Comparison of ENCODE assay signal across 8 cellular contexts in genomic region chr10:79068203-79068561, GRCh38. TPM values are rescaled to one million over a fixed set of nuclear protein-coding genes. Genes with fewer than 3 reads are reported as not detected.
DNase-seq lines count a peak whose midpoint lies in the region; ATAC-seq and TF ChIP-seq lines count a peak whose summit lies in the region.

No MANE protein-coding gene starts in this region.

- H3K36me3 Mint-ChIP-seq in neural crest cell (ENCODE audit: low read depth): no peaks in the 10 kb centered on the region

- H3K27me3 Mint-ChIP-seq in neural crest cell (ENCODE audit: low read depth): peaks cover 5% of the 10 kb centered on the region

- DNase-seq in SK-N-SH (no peak), neural crest cell (ENCODE audit: low read depth, low spot score) (no peak), NCI-H510A treated with DMSO at 0.1 percent for 48 hours (lab: John Stamatoyannopoulos, UW) (no peak), NCI-H510A (lab: John Stamatoyannopoulos, UW) (no peak)

- no peaks in the 10 kb centered on the region for H3K9me3 Mint-ChIP-seq in neural crest cell

- H3K27me3 ChIP-seq in SK-N-SH (ENCODE audit: insufficient read depth) (no peaks in the 10 kb centered on the region), duodenal mucosa (ENCODE audit: control insufficient read depth in 1 of 2, insufficient read depth in 2 of 2, low read length in 2 of 2) (no peaks in the 10 kb centered on the region)

- no peaks in the 10 kb centered on the region for H3K9me2 ChIP-seq in SK-N-SH

- 0% methylated on average over 1 of the region's 17 CpGs for WGBS in SK-N-SH (ENCODE audit: low lambda C conversion rate)

- H3K36me3 ChIP-seq in SK-N-SH (replicated peaks in 1 of 2; ENCODE audit: control insufficient read depth in 1 of 2, insufficient read depth in 2 of 2, low read length in 1 of 2) (no peaks in the 10 kb centered on the region), duodenal mucosa (ENCODE audit: control insufficient read depth in 1 of 2, insufficient read depth in 2 of 2, low read length in 2 of 2) (no peaks in the 10 kb centered on the region)

- POLR2A ChIA-PET in SK-N-SH (lab: Yijun Ruan, JAX): interaction anchor here (1.5 kb wide), 1 partner anchor 95 kb away, joined by 3 read pairs; no protein-coding TSS in a partner anchor

- TF ChIP-seq EP300 in SK-N-SH (IDR thresholded peaks at IDR 0.05; ENCODE audit: borderline replicate concordance in 1 of 2, low read depth in 1 of 2, low read length in 1 of 2): no peak

- peaks cover 29% of the 10 kb centered on the region for H4K20me1 ChIP-seq in SK-N-SH (ENCODE audit: insufficient read depth)

- TF ChIP-seq CTCF in SK-N-SH (IDR thresholded peaks at IDR 0.05) (peak; percentile 20; the same call in 1 of the 2 replicates), VCaP (conservative IDR thresholded peaks at IDR 0.05) (no peak), neural crest cell (conservative IDR thresholded peaks at IDR 0.05) (no peak)

- H2AFZ ChIP-seq in SK-N-SH (ENCODE audit: low read depth): peak overlapping the region; percentile 65

- H3K4me1 ChIP-seq in SK-N-SH (ENCODE audit: control insufficient read depth in 1 of 2, insufficient read depth in 2 of 2, low read depth in 1 of 2, low read length in 1 of 2) (peaks cover 9 to 37% of the 10 kb centered on the region in 2 experiments), duodenal mucosa (ENCODE audit: control insufficient read depth in 1 of 2, insufficient read depth in 2 of 2, low read length in 2 of 2) (peaks cover 30 to 54% of the 10 kb centered on the region in 2 donors)

- H3K9me3 ChIP-seq in SK-N-SH (no peaks in the 10 kb centered on the region), duodenal mucosa (ENCODE audit: control insufficient read depth in 1 of 2, low read length in 2 of 2) (no peaks in the 10 kb centered on the region)

- H3K9ac ChIP-seq in SK-N-SH (peak overlapping the region; percentile 58; the same call in 1 of the 2 replicates), duodenal mucosa (ENCODE audit: low read depth in 1 of 2, low read length in 2 of 2) (peak overlapping the region; percentile 19 to 32)

- H3K4me1 Mint-ChIP-seq in neural crest cell: peaks cover 47% of the 10 kb centered on the region

- peak overlapping the region; percentile 92 for H3K4me3 Mint-ChIP-seq in neural crest cell

- peak overlapping the region; percentile 89 for H3K4me2 ChIP-seq in SK-N-SH

- H3K79me2 ChIP-seq in SK-N-SH (ENCODE audit: insufficient read depth): peaks cover 43% of the 10 kb centered on the region

- H3K27ac Mint-ChIP-seq in neural crest cell (ENCODE audit: unreplicated experiment): no peak overlapping the region

- peak overlapping the region; percentile 93 to 99 for H3K4me3 ChIP-seq in SK-N-SH (ENCODE audit: low read depth in 2 of 2, low read length in 1 of 2)
- H3K4me3 ChIP-seq in duodenal mucosa (ENCODE audit: low read depth in 1 of 2, low read length in 2 of 2): peak overlapping the region; percentile 76 to 77

- peak overlapping the region; percentile 88 to 97 for H3K27ac ChIP-seq in SK-N-SH (ENCODE audit: low read depth in 2 of 2, low read length in 1 of 2)
- H3K27ac ChIP-seq in VCaP: peak overlapping the region; percentile 97
- no peak overlapping the region for H3K27ac ChIP-seq in duodenal mucosa (ENCODE audit: low read depth, low read length)

- ATAC-seq in SK-N-SH treated with all-trans-retinoic acid at 6 μM for 48 hours (no peak), HG03045 (IDR thresholded peaks at IDR 0.05; ENCODE audit: unreplicated experiment) (no peak)

- peaks cover 7% of the 10 kb centered on the region for H3F3A ChIP-seq in SK-N-SH (replicated peaks; ENCODE audit: insufficient read depth)

- CTCF ChIA-PET in SK-N-SH (lab: Yijun Ruan, JAX): interaction anchor here (0.7 to 14.5 kb wide), 12 partner anchors 10 to 1021 kb away, joined by 3 to 129 read pairs (median 7); no protein-coding TSS in a partner anchor

- TF ChIP-seq RAD21 in SK-N-SH (IDR thresholded peaks at IDR 0.05; ENCODE audit: low read length): no peak

TF ChIP-seq in SK-N-SH, 30 proteins besides CTCF, POLR2A, EP300 and RAD21 (continues in another document):
- TF ChIP-seq TCF12 (IDR thresholded peaks at IDR 0.05) (no peak), USF1 (IDR thresholded peaks at IDR 0.05; ENCODE audit: borderline replicate concordance, low read depth) (no peak), PBX3 (IDR thresholded peaks at IDR 0.05) (no peak), EZH2phosphoT487 (IDR thresholded peaks at IDR 0.05; ENCODE audit: borderline replicate concordance, low read depth) (no peak), SMC3 (IDR thresholded peaks at IDR 0.05; ENCODE audit: low read depth, low read length) (no peak), JUND (IDR thresholded peaks at IDR 0.05) (no peak), MEF2A (IDR thresholded peaks at IDR 0.05; ENCODE audit: borderline replicate concordance, low read depth) (no peak), YY1 (IDR thresholded peaks at IDR 0.05; ENCODE audit: low read depth) (no peak), POLR2AphosphoS5 (IDR thresholded peaks at IDR 0.05; ENCODE audit: low read depth, low read length) (no peak), GATA2 (CRISPR knock-in tag; IDR thresholded peaks at IDR 0.05) (no peak)

TF ChIP-seq in SK-N-SH treated with all-trans-retinoic acid at 6 μM for 48 hours, 23 proteins besides CTCF, POLR2A, EP300 and RAD21 (continues in another document):
- TF ChIP-seq CSRNP3 (CRISPR knock-in tag; IDR thresholded peaks at IDR 0.05): no peak
- TF ChIP-seq ZNF8 (CRISPR knock-in tag; IDR thresholded peaks at IDR 0.05): no peak
- no peak for TF ChIP-seq TSHZ2 (CRISPR knock-in tag; IDR thresholded peaks at IDR 0.05)
- no peak for TF ChIP-seq BACH2 (CRISPR knock-in tag; IDR thresholded peaks at IDR 0.05; ENCODE audit: borderline replicate concordance)
- no peak for TF ChIP-seq RARB (CRISPR knock-in tag; IDR thresholded peaks at IDR 0.05)
- TF ChIP-seq ISL1 (CRISPR knock-in tag; IDR thresholded peaks at IDR 0.05): no peak
- TF ChIP-seq ESRRG (CRISPR knock-in tag; IDR thresholded peaks at IDR 0.05): no peak
- no peak for TF ChIP-seq SNAI2 (CRISPR knock-in tag; IDR thresholded peaks at IDR 0.05)
- no peak for TF ChIP-seq PATZ1 (CRISPR knock-in tag; IDR thresholded peaks at IDR 0.05; ENCODE audit: borderline replicate concordance)

RNA-seq across cellular contexts. Expression of gene ZMIZ1, which starts 0.6 kb away (rescaled TPM):
- 6.6 and 23.5 TPM in 2 replicates for polyA plus RNA-seq in SK-N-SH (2012; rRNA removed)
- 13.6 and 23.5 TPM in 2 replicates for polyA plus RNA-seq in SK-N-SH (2012; cell fraction: cytosol; rRNA removed)
- 39.0 and 44.8 TPM in 2 replicates for polyA plus RNA-seq in SK-N-SH (2012; cell fraction: nucleus; rRNA removed)
- total RNA-seq in neural crest cell: 87.1 and 92.0 TPM in 2 replicates
